Comparison of ENCODE assay signal across 8 cellular contexts in genomic region chr6:31272431-31272830, GRCh38. TPM values are rescaled to one million over a fixed set of nuclear protein-coding genes. Genes with fewer than 3 reads are reported as not detected.
DNase-seq lines count a peak whose midpoint lies in the region; ATAC-seq and TF ChIP-seq lines count a peak whose summit lies in the region.

No MANE protein-coding gene starts in this region.

- H3K9me3 ChIP-seq in MG63 (no peaks in the 10 kb centered on the region), mucosa of rectum (ENCODE audit: control insufficient read depth in 2 of 2, low read length in 2 of 2) (no peaks in the 10 kb centered on the region)

- peak overlapping the region; percentile 80 to 83 for H3K9ac ChIP-seq in mucosa of rectum (ENCODE audit: low read depth in 1 of 2, low read length in 2 of 2)

- WGBS in lower leg skin, 2 donors: 3 to 15% methylated on average over 4 of the region's 4 CpGs

- H3K36me3 ChIP-seq in MG63: peaks cover 14% of the 10 kb centered on the region
- peaks cover 9 to 20% of the 10 kb centered on the region in 2 donors for H3K36me3 ChIP-seq in mucosa of rectum (ENCODE audit: control insufficient read depth in 2 of 2, insufficient read depth in 2 of 2, low read length in 2 of 2)

- TF ChIP-seq POLR2A in lower leg skin (IDR thresholded peaks at IDR 0.05): no peak

- in situ Hi-C loops in GM13977 (cut with MboI; ENCODE audit: low pct_unique_long_range_greater_than_20kb, low sequenced_read_pairs, unreplicated experiment): no loop called here

- no peak for TF ChIP-seq CTCF in GM13977 (IDR thresholded peaks at IDR 0.05; ENCODE audit: extremely low read depth, insufficient read depth, missing control alignments)
- no peak for TF ChIP-seq CTCF in coronary artery (IDR thresholded peaks at IDR 0.05)
- TF ChIP-seq CTCF in lower leg skin (IDR thresholded peaks at IDR 0.05): no peak

- no peaks in the 10 kb centered on the region for H3K27me3 ChIP-seq in MG63
- H3K27me3 ChIP-seq in mucosa of rectum (ENCODE audit: control insufficient read depth in 2 of 2, insufficient read depth in 2 of 2, low read length in 2 of 2): no peaks in the 10 kb centered on the region

- H3K4me3 ChIP-seq in MG63 (peak overlapping the region; percentile 87), coronary artery (peak overlapping the region; percentile 90), mucosa of rectum (ENCODE audit: low read length in 2 of 2) (peak overlapping the region; percentile 79 to 80), lower leg skin (ENCODE audit: low read depth, poor library complexity, severe bottlenecking) (no peak overlapping the region)

- DNase-seq in GM13977 (ENCODE audit: low spot score) (peak; percentile 37), MG63 (no peak), coronary artery (ENCODE audit: low spot score) (no peak), COLO668 (lab: John Stamatoyannopoulos, UW; ENCODE audit: unreplicated experiment) (no peak), lower leg skin (ENCODE audit: low spot score in 2 of 2) (no peak), posterior cingulate gyrus (no peak)

- no peak for ATAC-seq in HG03039 (IDR thresholded peaks at IDR 0.05; ENCODE audit: unreplicated experiment)

- H3K4me1 ChIP-seq in mucosa of rectum (ENCODE audit: control insufficient read depth in 2 of 2, insufficient read depth in 2 of 2, low read length in 2 of 2): peaks cover 8 to 11% of the 10 kb centered on the region in 2 donors

- intact Hi-C loops in lower leg skin (cut with DNase I; ENCODE audit: low total_unique reads): loop anchor here (10.0 kb wide), 1 partner anchor 82 kb away; the partner anchor contains the start of gene HLA-B
- intact Hi-C loops in posterior cingulate gyrus (cut with DNase I): loop anchor here (5.0 kb wide), 1 partner anchor 75 kb away; no protein-coding TSS in a partner anchor

- H3K27ac ChIP-seq in coronary artery (peak overlapping the region; percentile 67 to 100), mucosa of rectum (ENCODE audit: low read depth in 2 of 2, low read length in 2 of 2) (peak overlapping the region; percentile 89 to 92)

RNA-seq across cellular contexts. Expression of gene HLA-C, which starts 0.5 kb away (rescaled TPM):
- total RNA-seq in MG63 (2014; rRNA removed; shearing (Covaris generic); ENCODE audit: low replicate concordance): 252 and 364 TPM in 2 replicates
- total RNA-seq in lower leg skin: 100 to 1,000 TPM; 387 to 776 (median 534) TPM
